ENCODE assay signal across 1 cellular context in genomic region chr17:76714822-76715461, GRCh38.
TF ChIP-seq lines count a peak whose summit lies in the region.

No MANE protein-coding gene starts in this region.

TF ChIP-seq in SK-N-SH, 30 proteins besides CTCF, POLR2A, EP300 and RAD21:
- TF ChIP-seq SMC3 (IDR thresholded peaks at IDR 0.05; ENCODE audit: low read depth, low read length) (peak; percentile 71), MAX (IDR thresholded peaks at IDR 0.05; ENCODE audit: low read depth) (peak; percentile 54; the same call in 1 of the 2 replicates), MXI1 (IDR thresholded peaks at IDR 0.05; ENCODE audit: low read depth, low read length) (no peak), CHD2 (IDR thresholded peaks at IDR 0.05; ENCODE audit: low read length, partially characterized antibody) (peak; percentile 15), NFIC (IDR thresholded peaks at IDR 0.05; ENCODE audit: borderline replicate concordance) (no peak), SIN3A (IDR thresholded peaks at IDR 0.05; ENCODE audit: borderline replicate concordance, low read depth, low read length) (no peak), TEAD4 (IDR thresholded peaks at IDR 0.05; ENCODE audit: borderline replicate concordance, insufficient read depth) (no peak), EZH2phosphoT487 (IDR thresholded peaks at IDR 0.05; ENCODE audit: borderline replicate concordance, low read depth) (no peak), NRF1 (IDR thresholded peaks at IDR 0.05; ENCODE audit: low read depth, low read length) (no peak), RCOR1 (IDR thresholded peaks at IDR 0.05; ENCODE audit: low read length) (no peak)
